In genomic region chr11:14029415-14029814, GRCh38 we compare ENCODE assay signal across 13 cellular contexts.
A peak's percentile ranks its signal among the peaks of the same experiment; 100 is the strongest.
DNase-seq lines count a peak whose midpoint lies in the region; ATAC-seq and TF ChIP-seq lines count a peak whose summit lies in the region.
"Had no signal": no experiment of that assay in that cellular context is flagged by ENCODE, and none has a peak within 500 bp of the region (broad histone marks: within the 10 kb centered on the region; RNA-seq: fewer than 3 reads in every experiment).

No MANE protein-coding gene starts in this region.

- H3K27ac ChIP-seq in VCaP: peak overlapping the region; percentile 62
- H3K27ac ChIP-seq in thyroid gland: peak overlapping the region in 2 of 3 donors; percentile 31 to 60
- H3K27ac ChIP-seq: WERI-Rb-1 had no signal

- no peak for ATAC-seq in HG02970 (IDR thresholded peaks at IDR 0.05; ENCODE audit: low FRiP score, unreplicated experiment)
- ATAC-seq: stimulated activated effector memory CD8-positive, alpha-beta T cell treated with anti-CD3 and anti-CD28 coated beads, Interleukin-12 subunit alpha, Interleukin-12 subunit beta, amount 100 ng/mL, for 72 hours had no signal

- DNase-seq in HEK293T (ENCODE audit: extremely low spot score) (no peak), iPS-NIHi7 (ENCODE audit: extremely low spot score) (peak; percentile 63), thyroid gland (peak in 1 of 2 donors; percentile 10), LoVo (ENCODE audit: low spot score) (no peak)
- no peak for DNase-seq in stimulated activated naive CD4-positive, alpha-beta T cell treated with Interleukin-2 at 50 U/mL for 16 hours (lab: John Stamatoyannopoulos, UW)
- DNase-seq: activated CD8-positive, alpha-beta memory T cell treated with anti-CD3 and anti-CD28 coated beads for 24 hours; activated effector memory CD4-positive, alpha-beta T cell treated with anti-CD3 and anti-CD28 coated beads, Interleukin-2, amount 50 U/mL, for 16 hours; CD4-positive, CD25-positive, alpha-beta regulatory T cell; NCI-H526 treated with DMSO at 0.1 percent for 48 hours; WERI-Rb-1 had no signal

- H3K36me3 ChIP-seq in thyroid gland: no peaks in the 10 kb centered on the region
- H3K36me3 ChIP-seq: WERI-Rb-1 had no signal

- no peaks in the 10 kb centered on the region for H3K27me3 ChIP-seq in thyroid gland

- no peaks in the 10 kb centered on the region for H3K9me3 ChIP-seq in thyroid gland

- no peak overlapping the region for H3K4me3 ChIP-seq in thyroid gland (replicated peaks in 1 of 3)

- peaks cover 14 to 20% of the 10 kb centered on the region in 2 donors for H3K4me1 ChIP-seq in thyroid gland

- POLR2A ChIA-PET in HEK293T (lab: Yijun Ruan, JAX): no interaction called here

- TF ChIP-seq CTCF in VCaP (conservative IDR thresholded peaks at IDR 0.05) (no peak), thyroid gland (IDR thresholded peaks at IDR 0.05) (no peak)

- intact Hi-C loops in thyroid gland (cut with DNase I): no loop called here

- TF ChIP-seq POLR2A in thyroid gland (IDR thresholded peaks at IDR 0.05): no peak

- 46% methylated on average over 5 of the region's 5 CpGs for WGBS in thyroid gland, 2 donors

- CTCF ChIA-PET in HEK293T (lab: Yijun Ruan, JAX): no interaction called here

TF ChIP-seq in HEK293T, 16 proteins besides CTCF, POLR2A, EP300 and RAD21:
- TF ChIP-seq FOXK2 (IDR thresholded peaks at IDR 0.05) (no peak), PKNOX1 (IDR thresholded peaks at IDR 0.05) (no peak), ARNT (IDR thresholded peaks at IDR 0.05) (no peak), L3MBTL2 (conservative IDR thresholded peaks at IDR 0.05) (0 out of 2 replicates have a peak, but pooled peaks have one; percentile 20)
